In the genomic region with DNA sequence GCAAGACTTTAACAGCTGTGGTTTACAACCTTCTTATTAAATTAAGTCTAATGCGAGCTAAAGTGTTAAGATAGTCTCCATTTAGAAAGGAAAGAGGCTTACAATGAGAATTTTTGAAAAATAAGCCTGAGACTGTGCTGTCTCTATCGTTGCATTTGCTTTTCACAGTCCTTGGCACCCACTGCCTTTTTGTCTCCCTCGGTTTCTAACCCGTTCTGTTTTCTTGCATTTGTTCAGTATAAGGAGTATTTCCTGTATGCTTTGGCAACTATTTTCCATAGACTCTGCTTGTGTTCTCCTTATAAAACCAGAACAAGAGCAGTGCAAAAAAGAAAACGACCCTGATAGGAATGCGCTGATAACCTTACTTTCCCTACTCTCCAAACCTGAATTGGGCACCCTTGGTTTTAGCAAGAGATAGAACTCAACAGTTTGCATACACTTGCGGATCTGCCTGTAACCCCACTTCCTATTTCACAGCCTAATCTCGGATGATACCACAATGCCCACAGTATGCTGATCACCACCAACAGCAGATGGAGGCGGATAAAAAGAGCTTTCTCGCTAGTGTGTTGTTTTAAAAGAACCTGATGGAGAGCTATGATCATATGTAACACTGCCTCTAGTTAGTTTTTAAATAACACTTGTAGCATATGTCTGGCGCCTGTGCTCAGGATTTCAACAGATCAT, we compare ENCODE assay signal across 8 cellular contexts. TPM values are rescaled to one million over a fixed set of nuclear protein-coding genes. Genes with fewer than 3 reads are reported as not detected.
DNase-seq lines count a peak whose midpoint lies in the region; ATAC-seq, FAIRE-seq and TF ChIP-seq lines count a peak whose summit lies in the region.

No MANE protein-coding gene starts in this region.

- POLR2A ChIA-PET in CD4-positive, alpha-beta memory T cell (lab: Charles Lee; ENCODE audit: partially characterized antibody) = interaction anchor here (0.8 to 1.5 kb wide), 5 partner anchors 67 to 931 kb away, joined by 3 to 5 read pairs (median 3); no protein-coding TSS in a partner anchor
- POLR2A ChIA-PET in HepG2 (lab: Yijun Ruan, JAX) = interaction anchor here (0.7 to 4.8 kb wide), 12 partner anchors 8 to 144 kb away, joined by 3 to 37 read pairs (median 4); no protein-coding TSS in a partner anchor

- no peaks in the 10 kb centered on the region for H3K27me3 ChIP-seq in CD4-positive, alpha-beta memory T cell (ENCODE audit: insufficient read depth, low read length)
- H3K27me3 ChIP-seq in ascending aorta = no peaks in the 10 kb centered on the region
- no peaks in the 10 kb centered on the region; a peak in 1 of 5 replicates for H3K27me3 ChIP-seq in HepG2 (ENCODE audit: control insufficient read depth in 1 of 2, insufficient read depth in 2 of 2, low read length in 2 of 2)
- H3K27me3 ChIP-seq in thyroid gland = no peaks in the 10 kb centered on the region

- DNase-seq in CD4-positive, alpha-beta memory T cell = peak; percentile 45 to 72 (median 62)
- peak; percentile 87 for DNase-seq in NAMALWA (ENCODE audit: low spot score)
- DNase-seq in ascending aorta (ENCODE audit: low spot score in 2 of 2) = no peak
- no peak for DNase-seq in HepG2 (ENCODE audit: low spot score)
- no peak for DNase-seq in thyroid gland
- DNase-seq in dedifferentiated amniotic fluid mesenchymal stem cell (ENCODE audit: extremely low spot score) = no peak

- peaks cover 0 to 2% (median 0%) of the 10 kb centered on the region in 8 donors for H3K9me3 Mint-ChIP-seq in CD4-positive, alpha-beta memory T cell

- ATAC-seq in GM19395 (IDR thresholded peaks at IDR 0.05; ENCODE audit: unreplicated experiment) (peak; percentile 39), HepG2 (no peak), GM19023 (IDR thresholded peaks at IDR 0.05; ENCODE audit: unreplicated experiment) (no peak)

- H3K4me1 ChIP-seq in CD4-positive, alpha-beta memory T cell (ENCODE audit: insufficient read depth, low read length) = peaks cover 40% of the 10 kb centered on the region
- H3K4me1 ChIP-seq in ascending aorta (peaks cover 0 to 19% of the 10 kb centered on the region in 2 donors), HepG2 (ENCODE audit: insufficient read depth, low read length) (peaks cover 30% of the 10 kb centered on the region), thyroid gland (peaks cover 18% of the 10 kb centered on the region in 2 donors)

- no peak for TF ChIP-seq RAD21 in HepG2 (CRISPR knock-in tag; IDR thresholded peaks at IDR 0.05)

- peak overlapping the region; percentile 57 to 91 for H3K4me3 ChIP-seq in CD4-positive, alpha-beta memory T cell (ENCODE audit: low read length in 2 of 2)
- peak overlapping the region; percentile 85 to 98 for H3K4me3 ChIP-seq in ascending aorta
- H3K4me3 ChIP-seq in HepG2 (replicated peaks in 1 of 3; ENCODE audit: insufficient read depth in 1 of 3, low read depth in 2 of 3, low read length in 3 of 3) = peak overlapping the region; percentile 68 to 97 (median 97)
- H3K4me3 ChIP-seq in thyroid gland (replicated peaks in 1 of 3) = peak overlapping the region in 2 of 3 donors; percentile 63 to 90

- 8% methylated on average over 11 of the region's 11 CpGs for WGBS in HepG2 (ENCODE audit: low lambda C conversion rate)
- 30 to 41% methylated on average over 11 of the region's 11 CpGs for WGBS in thyroid gland, 2 donors

- peaks cover 0 to 3% of the 10 kb centered on the region in 2 donors for H3K36me3 Mint-ChIP-seq in CD4-positive, alpha-beta memory T cell

- H3K9me3 ChIP-seq in CD4-positive, alpha-beta memory T cell (ENCODE audit: control insufficient read depth in 1 of 2, low read length in 2 of 2) = no peaks in the 10 kb centered on the region
- H3K9me3 ChIP-seq in ascending aorta (no peaks in the 10 kb centered on the region), HepG2 (ENCODE audit: low read length) (no peaks in the 10 kb centered on the region), thyroid gland (no peaks in the 10 kb centered on the region)

- H4K20me1 ChIP-seq in HepG2 (ENCODE audit: insufficient read depth, low read length) = peaks cover 22% of the 10 kb centered on the region

- peak overlapping the region; percentile 96 for H3K9ac ChIP-seq in HepG2 (ENCODE audit: insufficient read depth, low read depth, low read length)

- H3K36me3 ChIP-seq in CD4-positive, alpha-beta memory T cell (ENCODE audit: insufficient read depth, low read length) = no peaks in the 10 kb centered on the region
- H3K36me3 ChIP-seq in ascending aorta (no peaks in the 10 kb centered on the region), HepG2 (replicated peaks in 1 of 2; ENCODE audit: control insufficient read depth in 1 of 2, insufficient read depth in 2 of 2, low read length in 2 of 2) (no peaks in the 10 kb centered on the region), thyroid gland (no peaks in the 10 kb centered on the region)

- TF ChIP-seq POLR2A in HepG2 (IDR thresholded peaks at IDR 0.05; ENCODE audit: insufficient read depth in 1 of 2, low read depth in 2 of 2, low read length in 2 of 2) (no peak), thyroid gland (IDR thresholded peaks at IDR 0.05) (no peak)

- H3K4me3 Mint-ChIP-seq in CD4-positive, alpha-beta memory T cell = peak overlapping the region; percentile 69 to 94 (median 92)

- H3K79me2 ChIP-seq in HepG2 (ENCODE audit: insufficient read depth, low read length) = peaks cover 64% of the 10 kb centered on the region

- peaks cover 26 to 38% (median 32%) of the 10 kb centered on the region in 4 donors for H3K4me1 Mint-ChIP-seq in CD4-positive, alpha-beta memory T cell

- no TSS peak for BruUV-seq in HepG2 (replicated peaks; lab: Mats Ljungman, UMichigan)

- H3K27ac Mint-ChIP-seq in CD4-positive, alpha-beta memory T cell = peak overlapping the region; percentile 66 to 97 (median 92)

- FAIRE-seq in HepG2 (lab: Jason Lieb, UNC) = peak; percentile 4

- CTCF ChIA-PET in CD4-positive, alpha-beta memory T cell (lab: Charles Lee; ENCODE audit: partially characterized antibody) = interaction anchor here (0.5 to 1.8 kb wide), 7 partner anchors 51 to 1497 kb away, joined by 3 to 9 read pairs (median 4); no protein-coding TSS in a partner anchor
- CTCF ChIA-PET in HepG2 (lab: Yijun Ruan, JAX; ENCODE audit: low intra/inter-chr PET ratio, low total read pairs) = no interaction called here

- TF ChIP-seq EP300 in HepG2 (IDR thresholded peaks at IDR 0.05; ENCODE audit: low read depth in 2 of 2, low read length in 2 of 2) (no peak), HepG2 (CRISPR knock-in tag; IDR thresholded peaks at IDR 0.05; ENCODE audit: borderline replicate concordance) (no peak)

- H2AFZ ChIP-seq in HepG2 (ENCODE audit: low read length) = no peak overlapping the region

- H3K27me3 Mint-ChIP-seq in CD4-positive, alpha-beta memory T cell = no peaks in the 10 kb centered on the region

- TF ChIP-seq CTCF in ascending aorta (IDR thresholded peaks at IDR 0.05) (no peak), HepG2 (CRISPR knock-in tag; IDR thresholded peaks at IDR 0.05) (no peak), thyroid gland (IDR thresholded peaks at IDR 0.05) (no peak)

- peak overlapping the region; percentile 92 for H3K4me2 ChIP-seq in HepG2 (ENCODE audit: low read depth, low read length)

- in situ Hi-C loops in HepG2 (cut with HindIII; ENCODE audit: extremely low pct_ligation_motif_present, low pct_unique_long_range_greater_than_20kb) = loop anchor here (25.0 kb wide), 1 partner anchor 1493 kb away; a partner anchor contains a TSS

- peak overlapping the region; percentile 66 for H3K27ac ChIP-seq in CD4-positive, alpha-beta memory T cell (ENCODE audit: low read depth, low read length)
- H3K27ac ChIP-seq in ascending aorta (peak overlapping the region; percentile 95 to 96), HepG2 (ENCODE audit: extremely low read length, insufficient read depth, low read length) (peak overlapping the region; percentile 97), thyroid gland (peak overlapping the region; percentile 89 to 98 (median 97))

- intact Hi-C loops in CD4-positive, alpha-beta memory T cell (cut with micrococcal nuclease) = loop anchor here (1.0 to 10.0 kb wide), 11 partner anchors 43 to 1905 kb away; a partner anchor contains a TSS
- intact Hi-C loops in ascending aorta (cut with DNase I) (loop anchor here (1.0 to 5.0 kb wide), 6 partner anchors 9 to 217 kb away; no protein-coding TSS in a partner anchor), HepG2 (cut with micrococcal nuclease; ENCODE audit: unreplicated experiment) (loop anchor here (5.0 kb wide), 3 partner anchors 48 to 77 kb away; no protein-coding TSS in a partner anchor), thyroid gland (cut with DNase I) (loop anchor here (5.0 kb wide), 1 partner anchor 68 kb away; no protein-coding TSS in a partner anchor)

TF ChIP-seq in HepG2, 621 proteins besides CTCF, POLR2A, EP300 and RAD21 (continues in another document):
- TF ChIP-seq ZSCAN29 (CRISPR knock-in tag; conservative IDR thresholded peaks at IDR 0.05) (0 out of 2 replicates have a peak, but pooled peaks have one; percentile 5), RARG (CRISPR knock-in tag; IDR thresholded peaks at IDR 0.05; ENCODE audit: low read depth) (0 out of 2 replicates have a peak, but pooled peaks have one; percentile 41)

RNA-seq across cellular contexts. Expression of a gene that starts 1.5 kb away (rescaled TPM):
- total RNA-seq in CD4-positive, alpha-beta memory T cell = 10 to 100 TPM; 30.1 to 31.2 TPM
- 10 to 100 TPM in 1 of 2 donors, 1 to 10 TPM in 1; 9.6 to 13.0 TPM for polyA plus RNA-seq in CD4-positive, alpha-beta memory T cell
- total RNA-seq in ascending aorta (11.4 TPM), HepG2 (2016; rRNA removed; fragmentation: Illumina TruSeq; extraction: Trizol) (54.6 and 64.4 TPM in 2 replicates), thyroid gland (10 to 100 TPM; 49.9 to 67.6 (median 60.8) TPM)
- total RNA-seq in HepG2 (2016; cell fraction: cytosol; rRNA removed; fragmentation: Illumina TruSeq; extraction: Trizol; ENCODE audit: low read depth) = 245 and 284 TPM in 2 replicates
- total RNA-seq in HepG2 (2016; cell fraction: insoluble cytoplasmic fraction; rRNA removed; fragmentation: Illumina TruSeq; extraction: Trizol) = 54.1 and 61.8 TPM in 2 replicates
- 83.7 and 98.1 TPM in 2 replicates for total RNA-seq in HepG2 (2016; cell fraction: membrane; rRNA removed; fragmentation: Illumina TruSeq; extraction: Trizol)
- 58.3 and 61.0 TPM in 2 replicates for total RNA-seq in HepG2 (2016; cell fraction: nucleus; rRNA removed; fragmentation: Illumina TruSeq; extraction: Trizol)
- 15.9 and 25.0 TPM in 2 replicates for polyA plus RNA-seq in HepG2 (2011; rRNA removed)
- polyA plus RNA-seq in HepG2 (2011; cell fraction: cytosol; rRNA removed) = 7.7 and 11.1 TPM in 2 replicates
- polyA plus RNA-seq in HepG2 (2011; cell fraction: nucleus; rRNA removed) = 18.5 and 19.2 TPM in 2 replicates
- polyA plus RNA-seq in HepG2 (2012) = 15.2 and 21.2 TPM in 2 replicates
- 0.86 and 0.93 TPM in 2 replicates for polyA plus RNA-seq in HepG2 (2016; cell fraction: cytosol; fragmentation: Illumina TruSeq; extraction: Trizol; ENCODE audit: low read depth)
- 44.3 and 46.9 TPM in 2 replicates for polyA plus RNA-seq in HepG2 (2016; cell fraction: insoluble cytoplasmic fraction; fragmentation: Illumina TruSeq; extraction: Trizol; ENCODE audit: low read depth)
- 6.4 and 6.9 TPM in 2 replicates for polyA plus RNA-seq in HepG2 (2016; cell fraction: membrane; fragmentation: Illumina TruSeq; extraction: Trizol; ENCODE audit: low read depth)
- polyA plus RNA-seq in HepG2 (2016; cell fraction: nucleus; fragmentation: Illumina TruSeq; extraction: Trizol; ENCODE audit: insufficient read depth, low read depth) = 52.4 and 57.1 TPM in 2 replicates
- 3.7 and 13.7 TPM in 2 replicates for polyA minus RNA-seq in HepG2 (2011; rRNA and poly(A)+ RNA removed; ENCODE audit: low replicate concordance)
- 36.2 and 37.1 TPM in 2 replicates for polyA minus RNA-seq in HepG2 (2011; cell fraction: cytosol; rRNA and poly(A)+ RNA removed)
- 132 TPM in 2 replicates for polyA minus RNA-seq in HepG2 (2011; cell fraction: nucleus; rRNA and poly(A)+ RNA removed)

Comparison
In these comparisons a context has a peak if more than half of its experiments do, and no peak if none do; other contexts are left out.
1. DNase-seq: peak in CD4-positive, alpha-beta memory T cell (5 of 5) and NAMALWA (single experiment); none in ascending aorta (0 of 2), HepG2 (single experiment), thyroid gland (0 of 2) and dedifferentiated amniotic fluid mesenchymal stem cell (single experiment).
2. Peak in every context shown above with its lines, with median percentiles within 50 percentile points of each other: H3K27ac ChIP-seq and H3K4me3 ChIP-seq.